Comparison of ENCODE assay signal across 1 cellular context in genomic region chr1:8708259-8708658, GRCh38.
TF ChIP-seq lines count a peak whose summit lies in the region.

No MANE protein-coding gene starts in this region.

TF ChIP-seq in WTC11, 78 proteins besides CTCF, POLR2A, EP300 and RAD21 (continued from another document):
- TF ChIP-seq ARID4B (CRISPR knock-in tag; IDR thresholded peaks at IDR 0.05; ENCODE audit: borderline replicate concordance) (no peak), AR (CRISPR knock-in tag; IDR thresholded peaks at IDR 0.05) (no peak), CREB1 (CRISPR knock-in tag; IDR thresholded peaks at IDR 0.05) (no peak), ZBTB21 (CRISPR knock-in tag; IDR thresholded peaks at IDR 0.05; ENCODE audit: borderline replicate concordance) (no peak), E2F4 (CRISPR knock-in tag; IDR thresholded peaks at IDR 0.05; ENCODE audit: borderline replicate concordance, low read depth) (no peak), SMAD4 (CRISPR knock-in tag; IDR thresholded peaks at IDR 0.05) (no peak), HMGXB4 (CRISPR knock-in tag; IDR thresholded peaks at IDR 0.05) (no peak), E2F1 (CRISPR knock-in tag; IDR thresholded peaks at IDR 0.05) (no peak)
